ENCODE assay signal across 8 cellular contexts in the genomic region with DNA sequence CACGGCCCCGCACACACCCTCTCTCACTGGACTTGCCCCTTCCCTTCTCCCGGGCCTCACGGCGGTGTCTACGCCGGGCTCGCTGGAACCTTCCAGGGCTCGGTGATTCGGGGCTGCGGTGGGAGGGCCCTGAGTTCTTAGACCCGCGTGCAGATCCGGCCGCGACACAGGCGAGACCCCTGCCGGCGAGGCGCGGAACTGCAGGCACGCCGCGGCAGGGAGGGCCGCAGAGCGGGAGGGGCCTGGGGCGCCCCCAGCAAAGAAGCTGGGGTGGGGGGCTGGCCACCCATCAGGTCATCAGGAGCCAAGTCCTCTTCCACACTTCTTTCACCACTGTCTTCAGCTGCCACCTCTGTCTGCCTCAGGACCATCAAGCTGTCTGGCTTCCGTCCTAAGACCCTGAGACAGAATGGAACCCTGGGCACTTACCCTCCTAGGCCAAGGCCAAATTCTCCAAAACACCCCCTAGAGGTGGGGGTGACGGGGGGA.
A peak's percentile ranks its signal among the peaks of the same experiment; 100 is the strongest.
DNase-seq lines count a peak whose midpoint lies in the region; ATAC-seq and TF ChIP-seq lines count a peak whose summit lies in the region.

No MANE protein-coding gene starts in this region.

- ATAC-seq in GM19467 (IDR thresholded peaks at IDR 0.05; ENCODE audit: unreplicated experiment), result peak; percentile 78
- ATAC-seq in T-cell (replicated peaks in 1 of 4), result peak; percentile 85 to 94 (median 91)
- ATAC-seq in heart right ventricle, result peak; percentile 65 to 86 (median 80)
- ATAC-seq in sciatic nerve, result peak; percentile 62
- ATAC-seq in GM19324 (IDR thresholded peaks at IDR 0.05; ENCODE audit: low FRiP score, unreplicated experiment), result no peak

- DNase-seq in T-cell (peak; percentile 29 to 75 (median 60)), adipocyte (ENCODE audit: low read depth) (peak; percentile 86), heart right ventricle (peak; percentile 66 to 80), sciatic nerve (ENCODE audit: low spot score) (peak; percentile 80)

- POLR2A ChIA-PET in T-cell (lab: Charles Lee), result no interaction called here

- peaks cover 35% of the 10 kb centered on the region for H3K4me1 ChIP-seq in adipocyte (ENCODE audit: control insufficient read depth, insufficient read depth, low read length)
- peaks cover 7 to 41% (median 19%) of the 10 kb centered on the region in 9 donors for H3K4me1 ChIP-seq in heart right ventricle

- WGBS in heart right ventricle, 2 donors, result 3 to 4% methylated on average over 29 of the region's 29 CpGs

- H3K27me3 ChIP-seq in adipocyte (replicated peaks; ENCODE audit: control insufficient read depth, insufficient read depth, low read length), result no peaks in the 10 kb centered on the region
- no peaks in the 10 kb centered on the region for H3K27me3 ChIP-seq in heart right ventricle

- intact Hi-C loops in heart right ventricle (cut with DNase I) (loop anchor here (1.0 to 10.0 kb wide), 11 partner anchors 102 to 424 kb away; partner anchors contain the start of gene FAM43A (in 1 of the 10)), sciatic nerve (cut with DNase I) (no loop called here)

- no peaks in the 10 kb centered on the region for H3K36me3 ChIP-seq in adipocyte (ENCODE audit: control insufficient read depth, insufficient read depth, low read length, severe bottlenecking)
- H3K36me3 ChIP-seq in heart right ventricle, result no peaks in the 10 kb centered on the region

- no peaks in the 10 kb centered on the region for H3K36me3 Mint-ChIP-seq in T-cell

- H3K27ac ChIP-seq in C4-2B (peak overlapping the region; percentile 11; the same call in 1 of the 2 replicates), heart right ventricle (peak overlapping the region in 2 of 10 donors; percentile 10 to 44)

- no peaks in the 10 kb centered on the region for H3K27me3 Mint-ChIP-seq in T-cell

- no peak overlapping the region for H3K4me3 ChIP-seq in adipocyte (ENCODE audit: low read length)
- H3K4me3 ChIP-seq in heart right ventricle, result peak overlapping the region in 7 of 10 donors; percentile 2 to 44 (median 32)

- H3K4me3 Mint-ChIP-seq in T-cell, result peak overlapping the region in 2 of 3 donors; percentile 18 to 41

- TF ChIP-seq CTCF in C4-2B (conservative IDR thresholded peaks at IDR 0.05) (peak; percentile 100), LNCAP (IDR thresholded peaks at IDR 0.05) (peak; percentile 100), heart right ventricle (IDR thresholded peaks at IDR 0.05) (peak; percentile 99 to 100 (median 100))

- H3K9me3 ChIP-seq in adipocyte (ENCODE audit: control insufficient read depth, low read length), result no peaks in the 10 kb centered on the region
- no peaks in the 10 kb centered on the region for H3K9me3 ChIP-seq in heart right ventricle

- no peak overlapping the region for H3K27ac Mint-ChIP-seq in T-cell

- H3K9me3 Mint-ChIP-seq in T-cell, result no peaks in the 10 kb centered on the region

- peak overlapping the region; percentile 35 for H3K9ac ChIP-seq in adipocyte (ENCODE audit: low read length)

- CTCF ChIA-PET in T-cell (lab: Charles Lee), result interaction anchor here (0.5 to 1.6 kb wide), 10 partner anchors 14 to 445 kb away, joined by 3 to 16 read pairs (median 6); partner anchors contain the start of gene LSG1 (in 2 of the 2)

- H3K4me1 Mint-ChIP-seq in T-cell, result peaks cover 5 to 6% (median 5%) of the 10 kb centered on the region in 3 donors
